ENCODE assay signal across 8 cellular contexts in the genomic region with DNA sequence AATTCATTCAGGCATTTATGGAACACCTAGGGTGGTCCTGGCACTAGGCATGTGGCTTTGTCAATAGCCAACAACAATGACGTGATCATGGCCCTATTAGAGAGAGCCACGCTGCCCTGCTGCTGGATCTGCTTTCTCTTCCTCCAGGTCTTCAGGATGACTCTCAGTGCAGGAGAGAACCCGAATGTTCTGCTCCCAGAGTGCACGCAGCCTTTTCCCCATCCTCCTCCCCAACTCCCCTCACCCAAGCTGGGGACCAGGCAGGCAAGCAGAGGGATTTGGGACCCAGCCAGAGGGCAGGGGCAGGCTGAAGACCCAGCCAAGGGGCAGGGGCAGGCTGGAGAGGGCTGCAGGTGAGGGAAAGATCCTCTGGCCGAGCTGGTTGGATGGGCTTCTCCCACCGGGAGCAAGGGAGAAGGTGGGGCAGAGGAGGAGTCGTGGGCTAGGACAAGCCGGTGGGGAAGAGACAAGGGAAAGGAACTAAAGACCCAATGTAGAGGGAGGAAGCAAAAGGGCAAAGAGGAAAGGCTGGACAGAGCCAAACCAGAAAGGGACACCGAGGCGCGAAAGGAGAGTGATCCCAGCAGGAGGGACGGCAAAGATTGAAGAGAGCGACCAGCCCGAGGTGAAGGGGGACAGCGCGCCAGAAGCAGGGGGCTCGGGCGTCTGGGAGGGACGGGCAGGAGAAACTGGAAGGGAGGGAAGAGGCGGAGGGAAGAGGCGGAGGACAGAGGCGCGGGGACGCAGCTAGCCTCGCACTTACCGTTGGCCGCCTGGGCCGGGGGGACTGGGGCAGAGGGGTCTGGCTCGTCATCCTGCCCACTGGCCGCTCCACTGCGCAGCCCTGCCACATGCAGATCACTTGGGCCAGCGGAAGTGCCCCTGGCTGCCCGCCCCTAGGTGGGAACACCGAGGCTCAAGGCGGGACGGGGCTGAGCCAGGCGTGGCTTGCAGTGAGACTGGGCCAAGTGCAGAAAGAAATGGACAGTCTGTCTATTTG. TPM values are rescaled to one million over a fixed set of nuclear protein-coding genes. Genes with fewer than 3 reads are reported as not detected.
DNase-seq lines count a peak whose midpoint lies in the region; ATAC-seq and TF ChIP-seq lines count a peak whose summit lies in the region.

A gene with protein sequence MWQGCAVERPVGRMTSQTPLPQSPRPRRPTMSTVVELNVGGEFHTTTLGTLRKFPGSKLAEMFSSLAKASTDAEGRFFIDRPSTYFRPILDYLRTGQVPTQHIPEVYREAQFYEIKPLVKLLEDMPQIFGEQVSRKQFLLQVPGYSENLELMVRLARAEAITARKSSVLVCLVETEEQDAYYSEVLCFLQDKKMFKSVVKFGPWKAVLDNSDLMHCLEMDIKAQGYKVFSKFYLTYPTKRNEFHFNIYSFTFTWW (minus strand): TSS at position 880 of the 1,000 bp plus-strand sequence. CDS start 27 bp downstream, at position 853.

- H3K27ac Mint-ChIP-seq in mesothelial cell of epicardium, result peak within 1 kb of the TSS; percentile 95

- peaks cover 38% of the 10 kb centered on the region for H3K4me1 Mint-ChIP-seq in mesothelial cell of epicardium

- no peak for TF ChIP-seq CTCF in mesothelial cell of epicardium (IDR thresholded peaks at IDR 0.05; ENCODE audit: unreplicated experiment)

- H3K4me3 Mint-ChIP-seq in mesothelial cell of epicardium, result peak within 1 kb of the TSS; percentile 75

- no peaks in the 10 kb centered on the region for H3K27me3 Mint-ChIP-seq in mesothelial cell of epicardium (ENCODE audit: low read depth)

- no peaks in the 10 kb centered on the region for H3K36me3 Mint-ChIP-seq in mesothelial cell of epicardium

- peak; percentile 49 for DNase-seq in AG08396 (ENCODE audit: low spot score)
- peak; percentile 46 for DNase-seq in NCI-H2196 (lab: John Stamatoyannopoulos, UW; ENCODE audit: unreplicated experiment)
- peak; percentile 28 for DNase-seq in dermis blood vessel endothelial cell
- peak in 1 of 2 experiments; percentile 40 for DNase-seq in mesothelial cell of epicardium (ENCODE audit: low spot score in 2 of 2, unreplicated experiment in 2 of 2)
- no peak for DNase-seq in activated T-cell treated with anti-CD3 and anti-CD28 coated beads for 4 hours
- no peak for DNase-seq in activated T-cell treated with anti-CD3 and anti-CD28 coated beads, Interleukin-2, amount 50 U/mL, for 1 hour

- H3K9me3 Mint-ChIP-seq in mesothelial cell of epicardium, result no peaks in the 10 kb centered on the region

- no peak for ATAC-seq in GM21528 (IDR thresholded peaks at IDR 0.05; ENCODE audit: low FRiP score, unreplicated experiment)
- ATAC-seq in GM18498 (IDR thresholded peaks at IDR 0.05; ENCODE audit: unreplicated experiment), result no peak

RNA-seq across cellular contexts. Expression of the gene that starts here (rescaled TPM):
- 0.51 and 1.1 TPM in 2 replicates for total RNA-seq in dermis blood vessel endothelial cell
- 5.4 to 6.4 TPM (median 5.4 TPM) in 3 replicates for total RNA-seq in mesothelial cell of epicardium

Comparison
In these comparisons a context has a peak if more than half of its experiments do, and no peak if none do; other contexts are left out.
1. DNase-seq: peak in AG08396 (single experiment), NCI-H2196 (single experiment) and dermis blood vessel endothelial cell (single experiment); none in activated T-cell treated with anti-CD3 and anti-CD28 coated beads for 4 hours (single experiment) and activated T-cell treated with anti-CD3 and anti-CD28 coated beads, Interleukin-2, amount 50 U/mL, for 1 hour (single experiment).